Comparison of ENCODE assay signal across 15 cellular contexts in the genomic region with DNA sequence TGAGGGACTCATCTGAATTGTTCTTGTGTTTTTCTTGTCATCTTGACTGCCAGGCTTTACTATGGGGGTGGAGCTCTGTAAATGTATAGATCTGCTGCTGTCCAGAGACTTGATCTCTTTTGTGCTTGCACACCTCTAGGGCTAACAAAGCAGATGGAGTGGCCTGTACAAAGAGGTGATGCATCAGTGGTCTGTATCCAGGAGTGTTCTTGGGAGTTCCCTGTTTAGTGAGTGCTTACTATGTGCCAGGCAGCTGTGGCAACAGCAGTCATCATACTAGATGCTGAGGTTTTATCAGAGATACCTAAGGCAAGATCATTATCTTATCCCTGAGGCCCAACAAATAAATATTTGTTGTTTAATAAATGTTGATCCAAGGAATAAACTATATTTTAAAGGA.
"Had no signal": no experiment of that assay in that cellular context is flagged by ENCODE, and none has a peak within 500 bp of the region (broad histone marks: within the 10 kb centered on the region; RNA-seq: fewer than 3 reads in every experiment).

No MANE protein-coding gene starts in this region.

- ATAC-seq: activated CD4-positive, alpha-beta T cell treated with anti-CD3 and anti-CD28 coated beads for 36 hours; activated CD8-positive, alpha-beta memory T cell treated with anti-CD3 and anti-CD28 coated beads, Interleukin-2, amount 10 ng/mL, durations not matched to agents 7 days and 5 days; gastroesophageal sphincter; heart left ventricle had no signal

- H3K9me3 Mint-ChIP-seq: activated CD4-positive, alpha-beta memory T cell treated with anti-CD3 and anti-CD28 coated beads, Interleukin-2, amount 10 ng/mL, durations not matched to agents 7 days and 5 days; stimulated activated naive CD8-positive, alpha-beta T cell treated with anti-CD3 and anti-CD28 coated beads, Interleukin-15, Interleukin-2, amounts not matched to agents 100 ng/mL and 50 ng/mL, for 24 hours had no signal

- H3K27me3 ChIP-seq: esophagus muscularis mucosa, gastroesophageal sphincter, heart left ventricle, spleen, suprapubic skin, transverse colon, vagina had no signal

- H3K27me3 Mint-ChIP-seq: activated CD4-positive, alpha-beta memory T cell treated with anti-CD3 and anti-CD28 coated beads, Interleukin-2, amount 10 ng/mL, durations not matched to agents 7 days and 5 days; activated CD4-positive, alpha-beta T cell treated with anti-CD3 and anti-CD28 coated beads for 36 hours; activated CD8-positive, alpha-beta memory T cell treated with anti-CD3 and anti-CD28 coated beads, Interleukin-2, amount 10 ng/mL, durations not matched to agents 7 days and 5 days; stimulated activated naive CD8-positive, alpha-beta T cell treated with anti-CD3 and anti-CD28 coated beads, Interleukin-15, Interleukin-2, amounts not matched to agents 100 ng/mL and 50 ng/mL, for 24 hours had no signal

- H3K4me3 Mint-ChIP-seq: activated CD4-positive, alpha-beta memory T cell treated with anti-CD3 and anti-CD28 coated beads, Interleukin-2, amount 10 ng/mL, durations not matched to agents 7 days and 5 days; activated CD4-positive, alpha-beta T cell treated with anti-CD3 and anti-CD28 coated beads for 36 hours; activated CD8-positive, alpha-beta memory T cell treated with anti-CD3 and anti-CD28 coated beads, Interleukin-2, amount 10 ng/mL, durations not matched to agents 7 days and 5 days; stimulated activated naive CD8-positive, alpha-beta T cell treated with anti-CD3 and anti-CD28 coated beads, Interleukin-15, Interleukin-2, amounts not matched to agents 100 ng/mL and 50 ng/mL, for 24 hours had no signal

- H3K27ac Mint-ChIP-seq: activated CD4-positive, alpha-beta memory T cell treated with anti-CD3 and anti-CD28 coated beads, Interleukin-2, amount 10 ng/mL, durations not matched to agents 7 days and 5 days; activated CD4-positive, alpha-beta T cell treated with anti-CD3 and anti-CD28 coated beads for 36 hours; activated CD8-positive, alpha-beta memory T cell treated with anti-CD3 and anti-CD28 coated beads, Interleukin-2, amount 10 ng/mL, durations not matched to agents 7 days and 5 days had no signal

- DNase-seq: activated CD4-positive, alpha-beta memory T cell treated with anti-CD3 and anti-CD28 coated beads, Interleukin-2, amount 10 ng/mL, durations not matched to agents 7 days and 5 days; activated CD4-positive, alpha-beta T cell treated with anti-CD3 and anti-CD28 coated beads for 36 hours; activated CD8-positive, alpha-beta memory T cell treated with anti-CD3 and anti-CD28 coated beads, Interleukin-2, amount 10 ng/mL, durations not matched to agents 7 days and 5 days; activated naive CD4-positive, alpha-beta T cell treated with Interleukin-2 at 50 U/mL for 16 hours; effector memory CD4-positive, alpha-beta T cell; heart left ventricle; kidney glomerular epithelial cell; left ventricle myocardium inferior; spleen; transverse colon had no signal

- H3K4me3 ChIP-seq: esophagus muscularis mucosa, gastroesophageal sphincter, heart left ventricle, left ventricle myocardium inferior, spleen, suprapubic skin, transverse colon, vagina had no signal

- H3K27ac ChIP-seq: esophagus muscularis mucosa, gastroesophageal sphincter, heart left ventricle, left ventricle myocardium inferior, suprapubic skin, transverse colon, vagina had no signal

- H3K9me3 ChIP-seq: esophagus muscularis mucosa, gastroesophageal sphincter, heart left ventricle, left ventricle myocardium inferior, spleen, suprapubic skin, transverse colon, vagina had no signal

- H3K36me3 ChIP-seq: esophagus muscularis mucosa, gastroesophageal sphincter, heart left ventricle, left ventricle myocardium inferior, suprapubic skin, transverse colon, vagina had no signal
